Comparison of ENCODE assay signal across 19 cellular contexts in the genomic region with DNA sequence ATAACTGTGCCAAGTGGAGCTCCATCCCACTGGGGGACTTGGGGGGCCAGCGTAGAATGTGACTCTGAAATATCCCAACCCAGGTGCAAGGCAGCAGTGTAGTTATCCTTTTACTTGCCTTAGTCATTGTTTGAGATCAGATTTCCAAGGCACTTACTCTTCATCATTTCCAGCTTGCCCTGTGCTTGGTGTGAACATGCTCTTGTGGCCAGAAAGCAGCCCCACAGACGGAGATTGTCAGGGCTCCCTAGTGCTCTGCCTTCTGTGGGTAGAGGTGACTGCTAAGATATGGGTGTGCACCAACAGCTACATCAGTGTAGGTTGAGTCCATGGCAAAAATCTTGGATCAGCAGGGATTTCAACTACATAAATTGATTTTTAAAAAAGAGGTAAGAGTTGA.
"Had no signal": no experiment of that assay in that cellular context is flagged by ENCODE, and none has a peak within 500 bp of the region (broad histone marks: within the 10 kb centered on the region; RNA-seq: fewer than 3 reads in every experiment).

No MANE protein-coding gene starts in this region.

- H3K27ac Mint-ChIP-seq: activated CD4-positive, alpha-beta T cell treated with anti-CD3 and anti-CD28 coated beads, Interleukin-2, amount 10 ng/mL, durations not matched to agents 24 days and 14 days; activated CD8-positive, alpha-beta T cell treated with anti-CD3 and anti-CD28 coated beads, Interleukin-2, amount 10 ng/mL, durations not matched to agents 7 days and 5 days; activated naive CD4-positive, alpha-beta T cell treated with anti-CD3 and anti-CD28 coated beads, Interleukin-2, amount 50 U/mL, for 72 hours; brain; effector memory CD8-positive, alpha-beta T cell; naive B cell; T-helper 2 cell treated with Interferon-gamma antibody and Interleukin-4, amounts not matched to agents 5 μg/mL and 100 μg/mL, for 36 hours had no signal

- H3K36me3 ChIP-seq: gastroesophageal sphincter, heart right ventricle, left lung, ovary had no signal

- H3K27ac ChIP-seq: gastroesophageal sphincter, heart right ventricle, left lung, ovary had no signal

- DNase-seq: activated CD4-positive, alpha-beta T cell treated with anti-CD3 and anti-CD28 coated beads, Interleukin-2, amount 10 ng/mL, durations not matched to agents 24 days and 14 days; activated CD4-positive, CD25-positive, alpha-beta regulatory T cell; activated CD8-positive, alpha-beta memory T cell treated with anti-CD3 and anti-CD28 coated beads, Interleukin-2, amount 50 U/mL, for 4 hours; activated CD8-positive, alpha-beta T cell treated with anti-CD3 and anti-CD28 coated beads, Interleukin-2, amount 10 ng/mL, durations not matched to agents 7 days and 5 days; activated gamma-delta T cell; activated T-cell treated with anti-CD3 and anti-CD28 coated beads, Interleukin-2, amount 50 U/mL, for 48 hours; cerebellar nuclear complex; dermis blood vessel endothelial cell; effector memory CD8-positive, alpha-beta T cell; heart right ventricle; left lung; naive B cell; ovary; stimulated activated CD4-positive, alpha-beta T cell treated with anti-CD3 and anti-CD28 coated beads, Interleukin-1b, Interleukin-23, amount 100 ng/mL, for 48 hours had no signal

- H3K9me3 ChIP-seq: gastroesophageal sphincter, heart right ventricle, left lung, ovary had no signal

- H3K4me3 Mint-ChIP-seq: activated CD4-positive, alpha-beta T cell treated with anti-CD3 and anti-CD28 coated beads, Interleukin-2, amount 10 ng/mL, durations not matched to agents 24 days and 14 days; activated CD8-positive, alpha-beta T cell treated with anti-CD3 and anti-CD28 coated beads, Interleukin-2, amount 10 ng/mL, durations not matched to agents 7 days and 5 days; brain; effector memory CD8-positive, alpha-beta T cell; naive B cell; T-helper 2 cell treated with Interferon-gamma antibody and Interleukin-4, amounts not matched to agents 5 μg/mL and 100 μg/mL, for 36 hours had no signal

- H3K9me3 Mint-ChIP-seq: brain had no signal

- H3K4me1 ChIP-seq: gastroesophageal sphincter, heart right ventricle had no signal

- ATAC-seq: activated CD8-positive, alpha-beta T cell treated with anti-CD3 and anti-CD28 coated beads, Interleukin-2, amount 10 ng/mL, durations not matched to agents 7 days and 5 days; activated naive CD4-positive, alpha-beta T cell treated with anti-CD3 and anti-CD28 coated beads, Interleukin-2, amount 50 U/mL, for 72 hours; effector memory CD8-positive, alpha-beta T cell; gastroesophageal sphincter; heart right ventricle; left lung; sciatic nerve had no signal

- H3K4me3 ChIP-seq: gastroesophageal sphincter, heart right ventricle, left lung, ovary had no signal

- H3K4me1 Mint-ChIP-seq: brain, naive B cell had no signal

- H3K27me3 Mint-ChIP-seq: activated CD4-positive, alpha-beta T cell treated with anti-CD3 and anti-CD28 coated beads, Interleukin-2, amount 10 ng/mL, durations not matched to agents 24 days and 14 days; brain; effector memory CD8-positive, alpha-beta T cell; naive B cell had no signal

- H3K27me3 ChIP-seq: gastroesophageal sphincter, heart right ventricle, left lung, ovary had no signal

- H3K36me3 Mint-ChIP-seq: activated naive CD4-positive, alpha-beta T cell treated with anti-CD3 and anti-CD28 coated beads, Interleukin-2, amount 50 U/mL, for 72 hours; brain; naive B cell had no signal
